In the genomic region with DNA sequence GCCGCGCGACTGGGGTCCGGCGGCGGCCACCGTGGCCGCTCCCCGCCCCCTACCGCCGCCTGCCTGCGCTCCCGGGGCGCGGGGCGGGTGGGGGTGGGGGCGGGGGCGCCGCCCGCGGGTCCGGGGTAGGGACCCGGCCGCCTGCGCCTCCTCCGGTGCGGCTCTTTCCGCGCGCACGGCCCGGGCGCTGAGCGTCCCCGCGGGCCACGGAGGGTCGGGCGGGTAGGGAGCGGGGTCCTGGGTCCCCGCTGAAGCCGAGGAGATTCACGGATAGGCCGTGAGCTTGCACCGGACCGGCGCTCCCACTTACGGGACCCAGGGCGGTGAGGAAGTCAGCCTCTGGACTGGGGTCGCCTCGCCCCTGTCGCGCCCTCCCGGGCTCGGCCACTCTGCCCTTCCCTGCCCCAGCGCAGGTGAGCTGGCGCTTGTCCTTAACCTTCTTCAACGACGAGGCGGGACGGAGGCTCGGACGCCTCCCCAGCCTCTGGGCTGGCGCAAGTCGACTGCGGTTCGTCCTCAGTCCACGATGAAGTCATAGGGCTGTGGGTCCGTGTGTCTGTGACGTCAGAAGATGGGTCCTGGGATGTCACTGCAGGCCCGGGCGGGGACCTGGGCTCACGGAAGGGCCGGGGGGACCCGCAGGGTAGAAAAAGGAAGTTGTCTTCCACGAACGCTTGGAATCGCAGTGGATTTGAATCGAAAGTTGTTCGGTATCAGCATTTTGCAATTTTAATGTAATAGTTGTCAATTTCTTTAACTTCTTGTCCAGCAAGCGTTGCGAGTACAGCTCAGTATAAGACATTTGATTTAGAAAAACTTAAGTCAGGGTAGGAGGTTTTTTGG, we compare ENCODE assay signal across 8 cellular contexts. TPM values are rescaled to one million over a fixed set of nuclear protein-coding genes. Genes with fewer than 3 reads are reported as not detected.
A peak's percentile ranks its signal among the peaks of the same experiment; 100 is the strongest.
DNase-seq lines count a peak whose midpoint lies in the region; ATAC-seq lines count a peak whose summit lies in the region.

No MANE protein-coding gene starts in this region.

- ATAC-seq in HG03378 (IDR thresholded peaks at IDR 0.05; ENCODE audit: unreplicated experiment) = peak; percentile 50
- peak; percentile 47 for ATAC-seq in activated CD8-positive, alpha-beta T cell treated with anti-CD3 and anti-CD28 coated beads, Interleukin-2, amount 10 ng/mL, durations not matched to agents 7 days and 5 days

- peak overlapping the region; percentile 97 for H3K27ac Mint-ChIP-seq in activated CD8-positive, alpha-beta T cell treated with anti-CD3 and anti-CD28 coated beads, Interleukin-2, amount 10 ng/mL, durations not matched to agents 7 days and 5 days

- POLR2A ChIA-PET in activated CD8-positive, alpha-beta T cell treated with anti-CD3 and anti-CD28 coated beads, Interleukin-2, amount 10 ng/mL, durations not matched to agents 7 days and 5 days (lab: Charles Lee) = interaction anchor here (0.6 to 1.1 kb wide), 4 partner anchors 60 to 143 kb away, joined by 3 to 4 read pairs (median 4); no protein-coding TSS in a partner anchor

- H3K27me3 Mint-ChIP-seq in activated CD8-positive, alpha-beta T cell treated with anti-CD3 and anti-CD28 coated beads, Interleukin-2, amount 10 ng/mL, durations not matched to agents 7 days and 5 days (ENCODE audit: low read depth) = no peaks in the 10 kb centered on the region

- peaks cover 44% of the 10 kb centered on the region for H3K4me1 Mint-ChIP-seq in activated CD8-positive, alpha-beta T cell treated with anti-CD3 and anti-CD28 coated beads, Interleukin-2, amount 10 ng/mL, durations not matched to agents 7 days and 5 days (ENCODE audit: low read depth)

- peak overlapping the region; percentile 90 for H3K4me3 Mint-ChIP-seq in activated CD8-positive, alpha-beta T cell treated with anti-CD3 and anti-CD28 coated beads, Interleukin-2, amount 10 ng/mL, durations not matched to agents 7 days and 5 days

- CTCF ChIA-PET in activated CD8-positive, alpha-beta T cell treated with anti-CD3 and anti-CD28 coated beads, Interleukin-2, amount 10 ng/mL, durations not matched to agents 7 days and 5 days (lab: Charles Lee) = interaction anchor here (0.6 to 4.8 kb wide), 21 partner anchors 12 to 165 kb away, joined by 3 to 121 read pairs (median 4); no protein-coding TSS in a partner anchor

- no peaks in the 10 kb centered on the region for H3K9me3 Mint-ChIP-seq in activated CD8-positive, alpha-beta T cell treated with anti-CD3 and anti-CD28 coated beads, Interleukin-2, amount 10 ng/mL, durations not matched to agents 7 days and 5 days (ENCODE audit: insufficient read depth)

- H3K36me3 Mint-ChIP-seq in activated CD8-positive, alpha-beta T cell treated with anti-CD3 and anti-CD28 coated beads, Interleukin-2, amount 10 ng/mL, durations not matched to agents 7 days and 5 days (ENCODE audit: low read depth) = peaks cover 8% of the 10 kb centered on the region

- DNase-seq in C1 segment of cervical spinal cord (lab: John Stamatoyannopoulos, UW) (peak in 11 of 14 donors; percentile 10 to 71 (median 37)), GM19238 (ENCODE audit: insufficient read length, low spot score) (peak; percentile 74), NCI-H748 (lab: John Stamatoyannopoulos, UW; ENCODE audit: unreplicated experiment) (peak; percentile 82), medulla oblongata (ENCODE audit: extremely low spot score) (peak; percentile 78)
- peak; percentile 78 for DNase-seq in activated CD8-positive, alpha-beta T cell treated with anti-CD3 and anti-CD28 coated beads, Interleukin-2, amount 10 ng/mL, durations not matched to agents 7 days and 5 days
- peak; percentile 41 for DNase-seq in effector CD8-positive, alpha-beta T cell (lab: John Stamatoyannopoulos, UW)
- peak; percentile 32 to 40 (median 34) for DNase-seq in stimulated activated CD4-positive, alpha-beta T cell treated with anti-CD3 and anti-CD28 coated beads, TNF-alpha, amount 100 ng/mL, for 48 hours (ENCODE audit: low read depth in 3 of 3)

RNA-seq across cellular contexts. Expression of gene FBXO34, which starts 0.6 kb away (rescaled TPM):
- total RNA-seq in activated CD8-positive, alpha-beta T cell treated with anti-CD3 and anti-CD28 coated beads, Interleukin-2, amount 10 ng/mL, durations not matched to agents 7 days and 5 days = 10 to 100 TPM; 17.4 to 18.3 TPM

Comparison
In these comparisons a context has a peak if more than half of its experiments do, and no peak if none do; other contexts are left out.
1. Peak in every context shown above with its lines: DNase-seq and ATAC-seq.